14 cellular contexts compared by ENCODE assay signal in genomic region chr17:65553646-65554567, GRCh38. TPM values are rescaled to one million over a fixed set of nuclear protein-coding genes. Genes with fewer than 3 reads are reported as not detected.
A peak's percentile ranks its signal among the peaks of the same experiment; 100 is the strongest.
DNase-seq lines count a peak whose midpoint lies in the region; ATAC-seq, FAIRE-seq and TF ChIP-seq lines count a peak whose summit lies in the region.
"Had no signal": no experiment of that assay in that cellular context is flagged by ENCODE, and none has a peak within 500 bp of the region (broad histone marks: within the 10 kb centered on the region; RNA-seq: fewer than 3 reads in every experiment).

No MANE protein-coding gene starts in this region.

- no peaks in the 10 kb centered on the region for H3K27me3 Mint-ChIP-seq in activated T-helper 17 cell treated with anti-CD3 and anti-CD28 coated beads, Interleukin-2, amount 50 U/mL, for 72 hours

- TF ChIP-seq POLR2A in tibial nerve (IDR thresholded peaks at IDR 0.05) (no peak), GM12892 (IDR thresholded peaks at IDR 0.05; ENCODE audit: low read depth, low read length) (no peak)

- H3K27me3 ChIP-seq in cardiac muscle cell: no peaks in the 10 kb centered on the region
- no peaks in the 10 kb centered on the region for H3K27me3 ChIP-seq in layer of hippocampus (ENCODE audit: control insufficient read depth, insufficient read depth, low read length)
- H3K27me3 ChIP-seq in tibial nerve: no peaks in the 10 kb centered on the region
- H3K27me3 ChIP-seq: body of pancreas had no signal

- no peak for FAIRE-seq in GM12892 (lab: Jason Lieb, UNC)

- intact Hi-C loops in cardiac septum (cut with DNase I): loop anchor here (5.0 to 10.0 kb wide), 3 partner anchors 231 to 621 kb away; no protein-coding TSS in a partner anchor

- H3K36me3 ChIP-seq in cardiac muscle cell: peaks cover 1% of the 10 kb centered on the region
- H3K36me3 ChIP-seq in tibial nerve: peaks cover 0 to 8% (median 0%) of the 10 kb centered on the region in 3 donors

- WGBS in tibial nerve, 2 donors: 29 to 33% methylated on average over 10 of the region's 10 CpGs

- H3K4me1 Mint-ChIP-seq in activated T-helper 17 cell treated with anti-CD3 and anti-CD28 coated beads, Interleukin-2, amount 50 U/mL, for 72 hours: peaks cover 32% of the 10 kb centered on the region
- H3K4me1 Mint-ChIP-seq in stimulated activated effector memory CD8-positive, alpha-beta T cell treated with anti-CD3 and anti-CD28 coated beads, Interleukin-12 subunit alpha, Interleukin-12 subunit beta, amount 100 ng/mL, for 72 hours: peaks cover 43% of the 10 kb centered on the region

- H3K9me3 ChIP-seq in cardiac muscle cell (ENCODE audit: low read depth): no peaks in the 10 kb centered on the region
- H3K9me3 ChIP-seq in tibial nerve: no peaks in the 10 kb centered on the region
- H3K9me3 ChIP-seq: body of pancreas, left lung had no signal

- no peak for TF ChIP-seq EP300 in tibial nerve (IDR thresholded peaks at IDR 0.05)

- peaks cover 20% of the 10 kb centered on the region for H3K36me3 Mint-ChIP-seq in activated T-helper 17 cell treated with anti-CD3 and anti-CD28 coated beads, Interleukin-2, amount 50 U/mL, for 72 hours (ENCODE audit: low read depth)
- no peaks in the 10 kb centered on the region for H3K36me3 Mint-ChIP-seq in stimulated activated effector memory CD8-positive, alpha-beta T cell treated with anti-CD3 and anti-CD28 coated beads, Interleukin-12 subunit alpha, Interleukin-12 subunit beta, amount 100 ng/mL, for 72 hours

- H3K9me3 Mint-ChIP-seq in activated T-helper 17 cell treated with anti-CD3 and anti-CD28 coated beads, Interleukin-2, amount 50 U/mL, for 72 hours: no peaks in the 10 kb centered on the region
- no peaks in the 10 kb centered on the region for H3K9me3 Mint-ChIP-seq in stimulated activated effector memory CD8-positive, alpha-beta T cell treated with anti-CD3 and anti-CD28 coated beads, Interleukin-12 subunit alpha, Interleukin-12 subunit beta, amount 100 ng/mL, for 72 hours

- H3K4me3 ChIP-seq in cardiac muscle cell (peak overlapping the region; percentile 3), tibial nerve (no peak overlapping the region)
- H3K4me3 ChIP-seq: body of pancreas, left lung had no signal

- H3K27ac ChIP-seq in cardiac muscle cell (no peak overlapping the region), layer of hippocampus (ENCODE audit: low read depth, low read length) (peak overlapping the region; percentile 6), tibial nerve (peak overlapping the region in 1 of 4 donors; percentile 62)
- H3K27ac ChIP-seq: left lung had no signal

- DNase-seq in cardiac muscle cell (ENCODE audit: low read depth in 1 of 2, low spot score in 1 of 2): peak in 1 of 2 donors; percentile 32
- DNase-seq in cardiac septum (ENCODE audit: low spot score): no peak
- no peak for DNase-seq in stimulated activated effector memory CD8-positive, alpha-beta T cell treated with anti-CD3 and anti-CD28 coated beads, Interleukin-12 subunit alpha, Interleukin-12 subunit beta, amount 100 ng/mL, for 72 hours (ENCODE audit: low spot score in 2 of 2)
- no peak for DNase-seq in NCI-H1436 treated with DMSO at 0.1 percent for 48 hours (lab: John Stamatoyannopoulos, UW)
- no peak for DNase-seq in tibial nerve (ENCODE audit: low spot score in 2 of 2)
- DNase-seq in GM12892 (ENCODE audit: insufficient read length): no peak
- DNase-seq: GF-D8, retina, SIG-M5 had no signal

- ATAC-seq in activated T-helper 17 cell treated with anti-CD3 and anti-CD28 coated beads, Interleukin-2, amount 50 U/mL, for 72 hours (replicated peaks): peak; percentile 71
- ATAC-seq in stimulated activated effector memory CD8-positive, alpha-beta T cell treated with anti-CD3 and anti-CD28 coated beads, Interleukin-12 subunit alpha, Interleukin-12 subunit beta, amount 100 ng/mL, for 72 hours: peak; percentile 64
- ATAC-seq: body of pancreas, left lung had no signal

- TF ChIP-seq CTCF in cardiac muscle cell (IDR thresholded peaks at IDR 0.05; ENCODE audit: low read depth, low read length) (no peak), tibial nerve (IDR thresholded peaks at IDR 0.05) (peak in 1 of 5 experiments; percentile 3)

- H3K27ac Mint-ChIP-seq in activated T-helper 17 cell treated with anti-CD3 and anti-CD28 coated beads, Interleukin-2, amount 50 U/mL, for 72 hours: peak overlapping the region; percentile 27
- no peak overlapping the region for H3K27ac Mint-ChIP-seq in stimulated activated effector memory CD8-positive, alpha-beta T cell treated with anti-CD3 and anti-CD28 coated beads, Interleukin-12 subunit alpha, Interleukin-12 subunit beta, amount 100 ng/mL, for 72 hours
- H3K27ac Mint-ChIP-seq: B cell had no signal

- H3K4me1 ChIP-seq in cardiac muscle cell (ENCODE audit: low read depth): peaks cover 38% of the 10 kb centered on the region
- H3K4me1 ChIP-seq in tibial nerve: peaks cover 0 to 35% (median 13%) of the 10 kb centered on the region in 4 donors

- H3K4me3 Mint-ChIP-seq in activated T-helper 17 cell treated with anti-CD3 and anti-CD28 coated beads, Interleukin-2, amount 50 U/mL, for 72 hours: no peak overlapping the region
- H3K4me3 Mint-ChIP-seq in stimulated activated effector memory CD8-positive, alpha-beta T cell treated with anti-CD3 and anti-CD28 coated beads, Interleukin-12 subunit alpha, Interleukin-12 subunit beta, amount 100 ng/mL, for 72 hours: no peak overlapping the region
- H3K4me3 Mint-ChIP-seq: B cell had no signal

RNA-seq across cellular contexts. Expression of gene AXIN2, which starts 7.5 kb away (rescaled TPM):
- 35.4 and 51.1 TPM in 2 replicates for total RNA-seq in cardiac muscle cell
- polyA plus RNA-seq in cardiac muscle cell: 15.0 and 22.3 TPM in 2 replicates
- 12.4 TPM for total RNA-seq in cardiac septum
- total RNA-seq in activated T-helper 17 cell treated with anti-CD3 and anti-CD28 coated beads, Interleukin-2, amount 50 U/mL, for 72 hours: 1 to 10 TPM in 1 of 2 donors, under 1 TPM in 1; 0.71 to 1.5 TPM
- total RNA-seq in tibial nerve: 10 to 100 TPM; 15.3 to 23.7 (median 20.5) TPM
- polyA plus RNA-seq in GM12892 (2012; ENCODE audit: missing spikeins): 0.34 TPM
